27 cellular contexts compared by ENCODE assay signal in genomic region chr11:11324090-11324489, GRCh38. TPM values are rescaled to one million over a fixed set of nuclear protein-coding genes. Genes with fewer than 3 reads are reported as not detected.
DNase-seq lines count a peak whose midpoint lies in the region; ATAC-seq and TF ChIP-seq lines count a peak whose summit lies in the region.
"Had no signal": no experiment of that assay in that cellular context is flagged by ENCODE, and none has a peak within 500 bp of the region (broad histone marks: within the 10 kb centered on the region; RNA-seq: fewer than 3 reads in every experiment).

No MANE protein-coding gene starts in this region.

- POLR2A ChIA-PET in RWPE1 (lab: Yijun Ruan, JAX; ENCODE audit: low non-redundant PET): no interaction called here

- peaks cover 18% of the 10 kb centered on the region for H3K36me3 Mint-ChIP-seq in type B pancreatic cell

- H3K4me3 Mint-ChIP-seq in type B pancreatic cell: no peak overlapping the region
- H3K4me3 Mint-ChIP-seq: CD4-positive, alpha-beta T cell had no signal

- peaks cover 5% of the 10 kb centered on the region for H3K9me3 Mint-ChIP-seq in type B pancreatic cell

- CTCF ChIA-PET in RWPE1 (lab: Yijun Ruan, JAX): interaction anchor here (0.6 kb wide), 1 partner anchor 357 kb away, joined by 4 read pairs; no protein-coding TSS in a partner anchor

- H3K4me3 ChIP-seq in epithelial cell of esophagus (ENCODE audit: low read length): no peak overlapping the region
- H3K4me3 ChIP-seq: A549; BLaER1 treated with 17β-estradiol and CSF1 and Interleukin-3, amounts not matched to agents 10 nM and 100 nM; HAP-1; K562; PC-9 had no signal

- no peaks in the 10 kb centered on the region for H3K27me3 Mint-ChIP-seq in type B pancreatic cell

- no peaks in the 10 kb centered on the region for H3K4me1 Mint-ChIP-seq in type B pancreatic cell (ENCODE audit: unreplicated experiment)

- no peak overlapping the region for H3K27ac ChIP-seq in RWPE1
- H3K27ac ChIP-seq: A549; BLaER1 treated with 17β-estradiol and CSF1 and Interleukin-3, amounts not matched to agents 10 nM and 100 nM; PC-9 had no signal

- peak; percentile 7 for DNase-seq in HT1080 (ENCODE audit: low read depth)
- DNase-seq in RWPE1 (ENCODE audit: low spot score): peak; percentile 5
- peak; percentile 86 for DNase-seq in epithelial cell of esophagus (ENCODE audit: low read depth)
- DNase-seq in renal cortical epithelial cell (ENCODE audit: low read depth): peak; percentile 13
- no peak for DNase-seq in activated T-cell treated with anti-CD3 and anti-CD28 coated beads, Interleukin-2, amount 50 U/mL, for 1 hour
- no peak for DNase-seq in type B pancreatic cell (ENCODE audit: extremely low spot score, unreplicated experiment)
- DNase-seq: AML-193; CD4-positive, alpha-beta T cell; GOT3; Kasumi-1; MV-4-11; NCI-H1105; NCI-H1436 treated with DMSO at 0.1 percent for 48 hours; NCI-H187 treated with DMSO at 0.1 percent for 48 hours; NCI-H2171 treated with DMSO at 0.1 percent for 48 hours; NCI-H524 treated with DMSO at 0.1 percent for 48 hours; NCI-H82; NK-92 treated with Interleukin-12 subunit alpha and Interleukin-12 subunit beta, amount 100 ng/mL, for 24 hours; PC-9; RPMI8226; SHP77 treated with DMSO at 0.1 percent for 48 hours had no signal

- no peak for TF ChIP-seq CTCF in RWPE1 (conservative IDR thresholded peaks at IDR 0.05; ENCODE audit: low read depth)
- TF ChIP-seq CTCF in epithelial cell of esophagus (IDR thresholded peaks at IDR 0.05; ENCODE audit: insufficient read depth, low read depth, low read length, missing control alignments): no peak
- TF ChIP-seq CTCF in type B pancreatic cell (conservative IDR thresholded peaks at IDR 0.05): no peak

- no peak for ATAC-seq in HG03108 (IDR thresholded peaks at IDR 0.05; ENCODE audit: unreplicated experiment)
- ATAC-seq: A549, HepG2, K562 had no signal

- no peak overlapping the region for H3K27ac Mint-ChIP-seq in type B pancreatic cell
- H3K27ac Mint-ChIP-seq: CD4-positive, alpha-beta T cell had no signal

RNA-seq across cellular contexts. Expression of gene CSNK2A3, which starts 29.0 kb away (rescaled TPM):
- 2.7 and 3.2 TPM in 2 replicates for total RNA-seq in HT1080 (2014; rRNA removed; shearing (Covaris generic))
- 3.3 and 3.8 TPM in 2 replicates for polyA plus RNA-seq in HT1080 (2015; cell fraction: cytosol; rRNA removed)
- polyA plus RNA-seq in HT1080 (2015; cell fraction: nucleus; rRNA removed): 3.1 and 3.2 TPM in 2 replicates
- total RNA-seq in renal cortical epithelial cell: 2.4 and 3.1 TPM in 2 replicates
- total RNA-seq in type B pancreatic cell (ENCODE audit: low replicate concordance): 0.69 and 0.75 TPM in 2 replicates

Comparison
In these comparisons a context has a peak if more than half of its experiments do, and no peak if none do; other contexts are left out.
1. DNase-seq: peak in HT1080 (single experiment), RWPE1 (single experiment), epithelial cell of esophagus (single experiment) and renal cortical epithelial cell (single experiment); none in activated T-cell treated with anti-CD3 and anti-CD28 coated beads, Interleukin-2, amount 50 U/mL, for 1 hour (single experiment) and type B pancreatic cell (single experiment).